9 cellular contexts compared by ENCODE assay signal in genomic region chr17:1724869-1725641, GRCh38. TPM values are rescaled to one million over a fixed set of nuclear protein-coding genes. Genes with fewer than 3 reads are reported as not detected.
DNase-seq lines count a peak whose midpoint lies in the region; ATAC-seq and TF ChIP-seq lines count a peak whose summit lies in the region.
"Had no signal": no experiment of that assay in that cellular context is flagged by ENCODE, and none has a peak within 500 bp of the region (broad histone marks: within the 10 kb centered on the region; RNA-seq: fewer than 3 reads in every experiment).

No MANE protein-coding gene starts in this region.

- CTCF ChIA-PET in Caco-2 (lab: Charles Lee), result interaction anchor here (0.6 kb wide), 1 partner anchor 264 kb away, joined by 3 read pairs; no protein-coding TSS in a partner anchor

- DNase-seq in Caco-2 (no peak), NCI-H2171 (lab: John Stamatoyannopoulos, UW) (peak; percentile 38), choroid plexus epithelial cell (ENCODE audit: low read depth) (no peak), memory B cell (ENCODE audit: low spot score in 2 of 2) (no peak), type B pancreatic cell (ENCODE audit: extremely low spot score, unreplicated experiment) (no peak), T-helper 9 cell (no peak), NCI-H510A (lab: John Stamatoyannopoulos, UW) (no peak)

- peak; percentile 13 for ATAC-seq in GM21717 (IDR thresholded peaks at IDR 0.05; ENCODE audit: unreplicated experiment)
- peak; percentile 23 for ATAC-seq in memory B cell (ENCODE audit: low read depth)

- peaks cover 2% of the 10 kb centered on the region; the same call in 1 of the 2 replicates for H3K36me3 ChIP-seq in Caco-2 (ENCODE audit: control insufficient read depth, insufficient read depth, low read length)

- H3K36me3 Mint-ChIP-seq in Caco-2 (ENCODE audit: insufficient read depth, unreplicated experiment) (peaks cover 12% of the 10 kb centered on the region), memory B cell (peaks cover 13% of the 10 kb centered on the region), type B pancreatic cell (no peaks in the 10 kb centered on the region)

- no peaks in the 10 kb centered on the region for H3K9me3 ChIP-seq in Caco-2

- BruUV-seq in Caco-2 (replicated peaks; lab: Mats Ljungman, UMichigan), result no TSS peak

- peaks cover 7% of the 10 kb centered on the region for H3K4me1 ChIP-seq in Caco-2

- H3K9me3 Mint-ChIP-seq in Caco-2 (ENCODE audit: unreplicated experiment) (no peaks in the 10 kb centered on the region), memory B cell (no peaks in the 10 kb centered on the region), type B pancreatic cell (no peaks in the 10 kb centered on the region)

- no peaks in the 10 kb centered on the region for H3K4me1 Mint-ChIP-seq in Caco-2 (ENCODE audit: low read depth, unreplicated experiment)
- peaks cover 27% of the 10 kb centered on the region for H3K4me1 Mint-ChIP-seq in memory B cell
- peaks cover 4% of the 10 kb centered on the region for H3K4me1 Mint-ChIP-seq in type B pancreatic cell (ENCODE audit: unreplicated experiment)

- peak overlapping the region; percentile 61 for H3K4me3 ChIP-seq in Caco-2 (ENCODE audit: low read depth, low read length)
- peak overlapping the region; percentile 69 for H3K4me3 ChIP-seq in choroid plexus epithelial cell (ENCODE audit: low read depth, low read length)

- TF ChIP-seq CTCF in Caco-2 (IDR thresholded peaks at IDR 0.05; ENCODE audit: insufficient read depth in 1 of 2, low read depth in 1 of 2, low read length in 1 of 2, severe bottlenecking in 1 of 2, unreplicated experiment in 1 of 2), result no peak
- no peak for TF ChIP-seq CTCF in choroid plexus epithelial cell (conservative IDR thresholded peaks at IDR 0.05; ENCODE audit: low read depth, low read length)
- no peak for TF ChIP-seq CTCF in type B pancreatic cell (conservative IDR thresholded peaks at IDR 0.05)

- intact Hi-C loops in Caco-2 (cut with micrococcal nuclease; ENCODE audit: unreplicated experiment), result no loop called here

- H3K4me3 Mint-ChIP-seq in Caco-2 (ENCODE audit: unreplicated experiment) (peak overlapping the region; percentile 71), memory B cell (peak overlapping the region; percentile 82), type B pancreatic cell (peak overlapping the region; percentile 81)

- H3K27me3 Mint-ChIP-seq in Caco-2 (ENCODE audit: insufficient read depth, unreplicated experiment) (no peaks in the 10 kb centered on the region), memory B cell (no peaks in the 10 kb centered on the region), type B pancreatic cell (no peaks in the 10 kb centered on the region)

- H3K27me3 ChIP-seq in Caco-2 (replicated peaks; ENCODE audit: control insufficient read depth, insufficient read depth, low read length), result no peaks in the 10 kb centered on the region

- POLR2A ChIA-PET in Caco-2 (lab: Charles Lee), result interaction anchor here (0.6 to 1.8 kb wide), 3 partner anchors 9 to 140 kb away, joined by 4 to 9 read pairs (median 4); no protein-coding TSS in a partner anchor

- H3K27ac Mint-ChIP-seq in Caco-2 (ENCODE audit: unreplicated experiment), result no peak overlapping the region
- H3K27ac Mint-ChIP-seq in memory B cell, result peak overlapping the region; percentile 31
- H3K27ac Mint-ChIP-seq in type B pancreatic cell, result no peak overlapping the region

RNA-seq across cellular contexts. Expression of gene WDR81, which starts 0.6 kb away (rescaled TPM):
- total RNA-seq in Caco-2 (2022) (24.8 and 26.6 TPM in 2 replicates), type B pancreatic cell (ENCODE audit: low replicate concordance) (14.5 and 16.0 TPM in 2 replicates)

RNA-seq across cellular contexts. Expression of gene TLCD2, which starts 14.9 kb away (rescaled TPM):
- total RNA-seq in Caco-2 (2022) (10.1 and 12.0 TPM in 2 replicates), type B pancreatic cell (ENCODE audit: low replicate concordance) (4.0 and 4.3 TPM in 2 replicates)

RNA-seq across cellular contexts. Expression of gene SERPINF2, which starts 17.6 kb away (rescaled TPM):
- 59.9 and 63.8 TPM in 2 replicates for total RNA-seq in Caco-2 (2022)
- 28.3 and 36.3 TPM in 2 replicates for total RNA-seq in type B pancreatic cell (ENCODE audit: low replicate concordance)
- total RNA-seq: NCI-H460 had no signal

RNA-seq across cellular contexts. Expression of gene SERPINF1, which starts 36.8 kb away (rescaled TPM):
- total RNA-seq in Caco-2 (2022) (36.3 and 38.4 TPM in 2 replicates), type B pancreatic cell (ENCODE audit: low replicate concordance) (9.6 and 98.8 TPM in 2 replicates)
- total RNA-seq: NCI-H460 had no signal

RNA-seq across cellular contexts. Expression of gene PRPF8, which starts 40.4 kb away (rescaled TPM):
- total RNA-seq in Caco-2 (2022) (398 and 430 TPM in 2 replicates), type B pancreatic cell (ENCODE audit: low replicate concordance) (277 and 321 TPM in 2 replicates)
